Comparison of ENCODE assay signal across 13 cellular contexts in genomic region chr6:57220083-57220703, GRCh38. TPM values are rescaled to one million over a fixed set of nuclear protein-coding genes. Genes with fewer than 3 reads are reported as not detected.
A peak's percentile ranks its signal among the peaks of the same experiment; 100 is the strongest.
DNase-seq lines count a peak whose midpoint lies in the region; ATAC-seq and TF ChIP-seq lines count a peak whose summit lies in the region.
"Had no signal": no experiment of that assay in that cellular context is flagged by ENCODE, and none has a peak within 500 bp of the region (broad histone marks: within the 10 kb centered on the region; RNA-seq: fewer than 3 reads in every experiment).

No MANE protein-coding gene starts in this region.

- no peaks in the 10 kb centered on the region for H3K27me3 Mint-ChIP-seq in MCF 10A (ENCODE audit: insufficient read depth, unreplicated experiment)
- H3K27me3 Mint-ChIP-seq in activated T-helper 1 cell treated with anti-CD3 and anti-CD28 coated beads, Interleukin-12 subunit alpha, Interleukin-12 subunit beta, Interleukin-2, Interleukin-4 antibody, amounts not matched to agents 30 ng/mL and 10 ng/mL and 1 ng/mL, durations not matched to agents 14 hours and 24 hours and 36 hours (ENCODE audit: insufficient read depth): peaks cover 29% of the 10 kb centered on the region

- H3K27ac ChIP-seq in breast epithelium: no peak overlapping the region
- H3K27ac ChIP-seq in hepatocyte: no peak overlapping the region
- peak overlapping the region in 1 of 2 donors; percentile 97 for H3K27ac ChIP-seq in tibial artery
- H3K27ac ChIP-seq in WERI-Rb-1: no peak overlapping the region

- peaks cover 35% of the 10 kb centered on the region for H3K4me1 Mint-ChIP-seq in MCF 10A (ENCODE audit: insufficient read depth, unreplicated experiment)
- H3K4me1 Mint-ChIP-seq in activated T-helper 1 cell treated with anti-CD3 and anti-CD28 coated beads, Interleukin-12 subunit alpha, Interleukin-12 subunit beta, Interleukin-2, Interleukin-4 antibody, amounts not matched to agents 30 ng/mL and 10 ng/mL and 1 ng/mL, durations not matched to agents 14 hours and 24 hours and 36 hours (ENCODE audit: low read depth): peaks cover 48% of the 10 kb centered on the region

- 97% methylated on average over 2 of the region's 2 CpGs for WGBS in hepatocyte (ENCODE audit: low lambda C conversion rate, missing lambda C conversion rate)

- H3K9me3 ChIP-seq in breast epithelium (no peaks in the 10 kb centered on the region), hepatocyte (ENCODE audit: low read depth) (peaks cover 5% of the 10 kb centered on the region), tibial artery (no peaks in the 10 kb centered on the region), WERI-Rb-1 (ENCODE audit: severe bottlenecking) (peaks cover 5% of the 10 kb centered on the region)

- no peaks in the 10 kb centered on the region for H4K20me1 ChIP-seq in hepatocyte (ENCODE audit: insufficient read depth, poor library complexity, severe bottlenecking)

- TF ChIP-seq CTCF in MCF 10A (IDR thresholded peaks at IDR 0.05; ENCODE audit: unreplicated experiment) (no peak), breast epithelium (IDR thresholded peaks at IDR 0.05) (no peak), hepatocyte (IDR thresholded peaks at IDR 0.05; ENCODE audit: poor library complexity) (no peak), tibial artery (IDR thresholded peaks at IDR 0.05) (no peak), WERI-Rb-1 (IDR thresholded peaks at IDR 0.05; ENCODE audit: low read depth, low read length) (no peak)

- peak overlapping the region; percentile 74 for H3K4me2 ChIP-seq in hepatocyte

- no peaks in the 10 kb centered on the region for H3K9me2 ChIP-seq in hepatocyte (replicated peaks; ENCODE audit: insufficient read depth)

- no peaks in the 10 kb centered on the region for H3K27me3 ChIP-seq in breast epithelium
- no peaks in the 10 kb centered on the region for H3K27me3 ChIP-seq in hepatocyte
- H3K27me3 ChIP-seq in tibial artery: no peaks in the 10 kb centered on the region
- no peaks in the 10 kb centered on the region for H3K27me3 ChIP-seq in WERI-Rb-1 (ENCODE audit: insufficient read depth, low read depth, severe bottlenecking)

- no peak for DNase-seq in MCF 10A (ENCODE audit: unreplicated experiment)
- DNase-seq in breast epithelium (ENCODE audit: low spot score in 2 of 2): no peak
- DNase-seq in activated T-helper 1 cell treated with anti-CD3 and anti-CD28 coated beads, Interleukin-12 subunit alpha, Interleukin-12 subunit beta, Interleukin-2, Interleukin-4 antibody, amounts not matched to agents 30 ng/mL and 10 ng/mL and 1 ng/mL, durations not matched to agents 14 hours and 24 hours and 36 hours (ENCODE audit: low spot score): no peak
- DNase-seq in hepatocyte (ENCODE audit: low spot score): no peak
- DNase-seq in tibial artery: no peak
- no peak for DNase-seq in WERI-Rb-1
- DNase-seq in epidermal melanocyte (ENCODE audit: insufficient read length, low spot score): no peak
- DNase-seq: AML-193; effector CD8-positive, alpha-beta T cell; NCI-H1092 treated with DMSO at 0.1 percent for 48 hours; NCI-H82; T1000 had no signal

- no peak for ATAC-seq in GM19455 (IDR thresholded peaks at IDR 0.05; ENCODE audit: unreplicated experiment)

- H3K9me3 Mint-ChIP-seq in MCF 10A (ENCODE audit: unreplicated experiment): no peaks in the 10 kb centered on the region
- H3K9me3 Mint-ChIP-seq in activated T-helper 1 cell treated with anti-CD3 and anti-CD28 coated beads, Interleukin-12 subunit alpha, Interleukin-12 subunit beta, Interleukin-2, Interleukin-4 antibody, amounts not matched to agents 30 ng/mL and 10 ng/mL and 1 ng/mL, durations not matched to agents 14 hours and 24 hours and 36 hours: no peaks in the 10 kb centered on the region

- no peak overlapping the region for H3K4me3 ChIP-seq in breast epithelium
- H3K4me3 ChIP-seq in hepatocyte: no peak overlapping the region
- peak overlapping the region; percentile 93 to 99 for H3K4me3 ChIP-seq in tibial artery
- H3K4me3 ChIP-seq in WERI-Rb-1 (ENCODE audit: low read depth, low read length): no peak overlapping the region

- no TSS peak for BruUV-seq in MCF 10A (replicated peaks; lab: Mats Ljungman, UMichigan)

- peak overlapping the region; percentile 84 for H3K4me3 Mint-ChIP-seq in MCF 10A (ENCODE audit: unreplicated experiment)
- H3K4me3 Mint-ChIP-seq in activated T-helper 1 cell treated with anti-CD3 and anti-CD28 coated beads, Interleukin-12 subunit alpha, Interleukin-12 subunit beta, Interleukin-2, Interleukin-4 antibody, amounts not matched to agents 30 ng/mL and 10 ng/mL and 1 ng/mL, durations not matched to agents 14 hours and 24 hours and 36 hours: peak overlapping the region; percentile 75

- peaks cover 62% of the 10 kb centered on the region for H3K79me2 ChIP-seq in hepatocyte

- H3K36me3 ChIP-seq in breast epithelium (no peaks in the 10 kb centered on the region), hepatocyte (replicated peaks; ENCODE audit: insufficient read depth, low read depth) (no peaks in the 10 kb centered on the region), tibial artery (no peaks in the 10 kb centered on the region), WERI-Rb-1 (peaks cover 9% of the 10 kb centered on the region)

- no peaks in the 10 kb centered on the region for H3K4me1 ChIP-seq in breast epithelium
- peaks cover 5% of the 10 kb centered on the region for H3K4me1 ChIP-seq in hepatocyte (ENCODE audit: insufficient read depth)
- H3K4me1 ChIP-seq in tibial artery: peaks cover 0 to 52% (median 11%) of the 10 kb centered on the region in 4 donors

- POLR2A ChIA-PET in MCF 10A (lab: Yijun Ruan, JAX): interaction anchor here (1.4 to 4.2 kb wide), 4 partner anchors 8 to 96 kb away, joined by 6 to 28 read pairs (median 18); partner anchors contain the start of gene PRIM2

- no peak overlapping the region for H2AFZ ChIP-seq in hepatocyte

- CTCF ChIA-PET in MCF 10A (lab: Yijun Ruan, JAX): interaction anchor here (1.4 to 2.8 kb wide), 3 partner anchors 29 to 96 kb away, joined by 3 to 15 read pairs (median 8); partner anchors contain the start of gene PRIM2

- H3K36me3 Mint-ChIP-seq in MCF 10A (ENCODE audit: insufficient read depth, unreplicated experiment): no peaks in the 10 kb centered on the region
- H3K36me3 Mint-ChIP-seq in activated T-helper 1 cell treated with anti-CD3 and anti-CD28 coated beads, Interleukin-12 subunit alpha, Interleukin-12 subunit beta, Interleukin-2, Interleukin-4 antibody, amounts not matched to agents 30 ng/mL and 10 ng/mL and 1 ng/mL, durations not matched to agents 14 hours and 24 hours and 36 hours (ENCODE audit: low read depth): peaks cover 7% of the 10 kb centered on the region

- intact Hi-C loops in MCF 10A (cut with micrococcal nuclease) (no loop called here), breast epithelium (cut with DNase I; ENCODE audit: low total_unique reads) (no loop called here), tibial artery (cut with DNase I; ENCODE audit: low total_unique reads) (loop anchor here (5.0 kb wide), 1 partner anchor 48 kb away; the partner anchor contains the start of gene BAG2)
- intact Hi-C loops in activated T-helper 1 cell treated with anti-CD3 and anti-CD28 coated beads, Interleukin-12 subunit alpha, Interleukin-12 subunit beta, Interleukin-2, Interleukin-4 antibody, amounts not matched to agents 30 ng/mL and 10 ng/mL and 1 ng/mL, durations not matched to agents 14 hours and 24 hours and 36 hours (cut with micrococcal nuclease): loop anchor here (2.0 to 5.0 kb wide), 3 partner anchors 13 to 678 kb away; no protein-coding TSS in a partner anchor

- no peak for TF ChIP-seq POLR2A in breast epithelium (IDR thresholded peaks at IDR 0.05)

- no peak overlapping the region for H3K27ac Mint-ChIP-seq in MCF 10A (ENCODE audit: low read depth, unreplicated experiment)
- no peak overlapping the region for H3K27ac Mint-ChIP-seq in activated T-helper 1 cell treated with anti-CD3 and anti-CD28 coated beads, Interleukin-12 subunit alpha, Interleukin-12 subunit beta, Interleukin-2, Interleukin-4 antibody, amounts not matched to agents 30 ng/mL and 10 ng/mL and 1 ng/mL, durations not matched to agents 14 hours and 24 hours and 36 hours

RNA-seq across cellular contexts. Expression of gene RAB23, which starts 1.9 kb away (rescaled TPM):
- total RNA-seq in MCF 10A (2022) (8.4 and 13.3 TPM in 2 replicates), breast epithelium (10 to 100 TPM; 10.4 to 11.7 (median 10.8) TPM), hepatocyte (37.2 and 37.7 TPM in 2 replicates)
- 3.0 and 3.8 TPM in 2 replicates for total RNA-seq in activated T-helper 1 cell treated with anti-CD3 and anti-CD28 coated beads, Interleukin-12 subunit alpha, Interleukin-12 subunit beta, Interleukin-2, Interleukin-4 antibody, amounts not matched to agents 30 ng/mL and 10 ng/mL and 1 ng/mL, durations not matched to agents 14 hours and 24 hours and 36 hours
- 15.5 and 20.2 TPM in 2 replicates for polyA plus RNA-seq in hepatocyte

RNA-seq across cellular contexts. Expression of gene BAG2, which starts 48.1 kb away (rescaled TPM):
- 3.6 and 4.2 TPM in 2 replicates for total RNA-seq in MCF 10A (2022)
- 1 to 10 TPM; 2.2 to 4.9 (median 4.2) TPM for total RNA-seq in breast epithelium
- 12.3 and 13.1 TPM in 2 replicates for total RNA-seq in activated T-helper 1 cell treated with anti-CD3 and anti-CD28 coated beads, Interleukin-12 subunit alpha, Interleukin-12 subunit beta, Interleukin-2, Interleukin-4 antibody, amounts not matched to agents 30 ng/mL and 10 ng/mL and 1 ng/mL, durations not matched to agents 14 hours and 24 hours and 36 hours
- total RNA-seq in hepatocyte: 10.2 and 10.5 TPM in 2 replicates
- polyA plus RNA-seq in hepatocyte: 8.7 and 9.0 TPM in 2 replicates

Comparison
In these comparisons a context has a peak if more than half of its experiments do, and no peak if none do; other contexts are left out.
1. H3K4me3 ChIP-seq: peak in tibial artery (2 of 2); none in breast epithelium (0 of 3), hepatocyte (single experiment) and WERI-Rb-1 (single experiment).
2. intact Hi-C loops: an anchor here in activated T-helper 1 cell treated with anti-CD3 and anti-CD28 coated beads, Interleukin-12 subunit alpha, Interleukin-12 subunit beta, Interleukin-2, Interleukin-4 antibody, amounts not matched to agents 30 ng/mL and 10 ng/mL and 1 ng/mL, durations not matched to agents 14 hours and 24 hours and 36 hours (2.0 to 5.0 kb wide) and tibial artery (5.0 kb wide); none called in MCF 10A and breast epithelium.